9 cellular contexts compared by ENCODE assay signal in genomic region chr13:62512194-62513141, GRCh38.
DNase-seq lines count a peak whose midpoint lies in the region; ATAC-seq, FAIRE-seq and TF ChIP-seq lines count a peak whose summit lies in the region.
"Had no signal": no experiment of that assay in that cellular context is flagged by ENCODE, and none has a peak within 500 bp of the region (broad histone marks: within the 10 kb centered on the region; RNA-seq: fewer than 3 reads in every experiment).

No MANE protein-coding gene starts in this region.

- H3K27me3 ChIP-seq in fibroblast of lung (ENCODE audit: control insufficient read depth, insufficient read depth, low read length), result no peaks in the 10 kb centered on the region

- H3K4me2 ChIP-seq in fibroblast of lung (ENCODE audit: extremely low read depth, insufficient read depth, low read length), result no peak overlapping the region

- no peak for FAIRE-seq in RCC 7860 (lab: Jason Lieb, UNC)

- no peaks in the 10 kb centered on the region for H3K79me2 ChIP-seq in fibroblast of lung (ENCODE audit: control insufficient read depth, insufficient read depth, low read length)

- intact Hi-C loops in posterior vena cava (cut with DNase I), result no loop called here

- H3K9me3 Mint-ChIP-seq in activated T-cell treated with anti-CD3 and anti-CD28 coated beads, Interleukin-2, amount 50 U/mL, for 24 hours, result no peaks in the 10 kb centered on the region
- H3K9me3 Mint-ChIP-seq: stimulated activated naive CD8-positive, alpha-beta T cell treated with anti-CD3 and anti-CD28 coated beads, Interleukin-15, Interleukin-2, amounts not matched to agents 100 ng/mL and 50 ng/mL, for 24 hours had no signal

- H3K4me1 ChIP-seq in fibroblast of lung (ENCODE audit: control insufficient read depth, extremely low read depth, insufficient read depth, low read length), result no peaks in the 10 kb centered on the region

- no peaks in the 10 kb centered on the region for H4K20me1 ChIP-seq in fibroblast of lung (ENCODE audit: control insufficient read depth, extremely low read depth, insufficient read depth, low read length)

- no peak overlapping the region for H3K4me3 Mint-ChIP-seq in activated T-cell treated with anti-CD3 and anti-CD28 coated beads, Interleukin-2, amount 50 U/mL, for 24 hours
- H3K4me3 Mint-ChIP-seq: stimulated activated naive CD8-positive, alpha-beta T cell treated with anti-CD3 and anti-CD28 coated beads, Interleukin-15, Interleukin-2, amounts not matched to agents 100 ng/mL and 50 ng/mL, for 24 hours had no signal

- ATAC-seq in GM21528 (IDR thresholded peaks at IDR 0.05; ENCODE audit: low FRiP score, unreplicated experiment) (peak; percentile 95), HG03565 (IDR thresholded peaks at IDR 0.05; ENCODE audit: unreplicated experiment) (peak; percentile 90)

- no peak overlapping the region for H3K27ac ChIP-seq in fibroblast of lung (ENCODE audit: insufficient read depth, low read length)

- no peaks in the 10 kb centered on the region for H3K36me3 ChIP-seq in fibroblast of lung (ENCODE audit: control insufficient read depth, insufficient read depth, low read length)

- H3K36me3 Mint-ChIP-seq in activated T-cell treated with anti-CD3 and anti-CD28 coated beads, Interleukin-2, amount 50 U/mL, for 24 hours (ENCODE audit: low read depth), result no peaks in the 10 kb centered on the region

- no peak overlapping the region for H2AFZ ChIP-seq in fibroblast of lung (ENCODE audit: low read length)

- peak; percentile 17 to 18 for DNase-seq in activated T-cell treated with anti-CD3 and anti-CD28 coated beads, Interleukin-2, amount 50 U/mL, for 48 hours
- no peak for DNase-seq in activated T-cell treated with anti-CD3 and anti-CD28 coated beads, Interleukin-2, amount 50 U/mL, for 24 hours
- peak; percentile 9 for DNase-seq in RCC 7860 (ENCODE audit: low spot score)
- peak; percentile 1 to 36 for DNase-seq in fibroblast of lung (ENCODE audit: low read depth in 2 of 2)
- DNase-seq in posterior vena cava (ENCODE audit: low spot score), result peak; percentile 40
- DNase-seq in central memory CD4-positive, alpha-beta T cell, result no peak

- TF ChIP-seq CTCF in fibroblast of lung (conservative IDR thresholded peaks at IDR 0.05 in 1 of 2, IDR thresholded peaks at IDR 0.05 in 1 of 2; ENCODE audit: low read depth in 1 of 2, low read length in 2 of 2), result peak in 1 of 2 donors; percentile 65

- H3K4me3 ChIP-seq in fibroblast of lung (replicated peaks in 1 of 4; ENCODE audit: control extremely low read depth in 1 of 4, insufficient read depth in 1 of 4, low read depth in 3 of 4, low read length in 4 of 4), result no peak overlapping the region

- H3K4me1 Mint-ChIP-seq in activated T-cell treated with anti-CD3 and anti-CD28 coated beads, Interleukin-2, amount 50 U/mL, for 24 hours (ENCODE audit: low read depth), result no peaks in the 10 kb centered on the region

- H3K27ac Mint-ChIP-seq in activated T-cell treated with anti-CD3 and anti-CD28 coated beads, Interleukin-2, amount 50 U/mL, for 24 hours, result no peak overlapping the region
- H3K27ac Mint-ChIP-seq: stimulated activated naive CD8-positive, alpha-beta T cell treated with anti-CD3 and anti-CD28 coated beads, Interleukin-15, Interleukin-2, amounts not matched to agents 100 ng/mL and 50 ng/mL, for 24 hours had no signal

- no peak overlapping the region for H3K9ac ChIP-seq in fibroblast of lung (ENCODE audit: insufficient read depth, low read length)

- no peaks in the 10 kb centered on the region for H3K27me3 Mint-ChIP-seq in activated T-cell treated with anti-CD3 and anti-CD28 coated beads, Interleukin-2, amount 50 U/mL, for 24 hours
- H3K27me3 Mint-ChIP-seq: stimulated activated naive CD8-positive, alpha-beta T cell treated with anti-CD3 and anti-CD28 coated beads, Interleukin-15, Interleukin-2, amounts not matched to agents 100 ng/mL and 50 ng/mL, for 24 hours had no signal

- no peaks in the 10 kb centered on the region for H3K9me3 ChIP-seq in fibroblast of lung (ENCODE audit: control insufficient read depth, insufficient read depth, low read depth, low read length)

Comparison
In these comparisons a context has a peak if more than half of its experiments do, and no peak if none do; other contexts are left out.
1. DNase-seq: peak in activated T-cell treated with anti-CD3 and anti-CD28 coated beads, Interleukin-2, amount 50 U/mL, for 48 hours (2 of 2), RCC 7860 (single experiment), fibroblast of lung (2 of 2) and posterior vena cava (single experiment); none in activated T-cell treated with anti-CD3 and anti-CD28 coated beads, Interleukin-2, amount 50 U/mL, for 24 hours (single experiment) and central memory CD4-positive, alpha-beta T cell (single experiment).